Comparison of ENCODE assay signal across 15 cellular contexts in genomic region chr14:50121506-50121905, GRCh38.
"Had no signal": no experiment of that assay in that cellular context is flagged by ENCODE, and none has a peak within 500 bp of the region (broad histone marks: within the 10 kb centered on the region; RNA-seq: fewer than 3 reads in every experiment).

No MANE protein-coding gene starts in this region.

- FAIRE-seq: astrocyte, bronchial epithelial cell had no signal

- H3K4me3 Mint-ChIP-seq: activated T-helper 17 cell treated with anti-CD3 and anti-CD28 coated beads, Interleukin-2, amount 50 U/mL, for 72 hours; natural killer cell had no signal

- DNase-seq: activated CD4-positive, alpha-beta T cell treated with anti-CD3 and anti-CD28 coated beads, Interleukin-2, amount 50 U/mL, for 4 hours; activated CD4-positive, CD25-positive, alpha-beta regulatory T cell treated with anti-CD3 and anti-CD28 coated beads, Interleukin-2, amount 50 U/mL, for 72 hours; activated naive CD4-positive, alpha-beta T cell treated with Interleukin-2 at 50 U/mL for 16 hours; activated T-cell treated with anti-CD3 and anti-CD28 coated beads for 4 hours; erythroblast; islet precursor cell; left ventricle myocardium inferior; natural killer cell; stimulated activated CD4-positive, alpha-beta T cell treated with anti-CD3 and anti-CD28 coated beads, Interleukin-1b, Interleukin-23, amount 100 ng/mL, for 48 hours; stomach; testis had no signal

- ATAC-seq: activated T-helper 17 cell treated with anti-CD3 and anti-CD28 coated beads, Interleukin-2, amount 50 U/mL, for 72 hours; gastroesophageal sphincter; natural killer cell had no signal

- H3K27ac Mint-ChIP-seq: activated T-helper 17 cell treated with anti-CD3 and anti-CD28 coated beads, Interleukin-2, amount 50 U/mL, for 72 hours; natural killer cell had no signal

- H3K9me3 Mint-ChIP-seq: activated T-helper 17 cell treated with anti-CD3 and anti-CD28 coated beads, Interleukin-2, amount 50 U/mL, for 72 hours; natural killer cell had no signal

- H3K27me3 Mint-ChIP-seq: activated T-helper 17 cell treated with anti-CD3 and anti-CD28 coated beads, Interleukin-2, amount 50 U/mL, for 72 hours had no signal
